In the genomic region with DNA sequence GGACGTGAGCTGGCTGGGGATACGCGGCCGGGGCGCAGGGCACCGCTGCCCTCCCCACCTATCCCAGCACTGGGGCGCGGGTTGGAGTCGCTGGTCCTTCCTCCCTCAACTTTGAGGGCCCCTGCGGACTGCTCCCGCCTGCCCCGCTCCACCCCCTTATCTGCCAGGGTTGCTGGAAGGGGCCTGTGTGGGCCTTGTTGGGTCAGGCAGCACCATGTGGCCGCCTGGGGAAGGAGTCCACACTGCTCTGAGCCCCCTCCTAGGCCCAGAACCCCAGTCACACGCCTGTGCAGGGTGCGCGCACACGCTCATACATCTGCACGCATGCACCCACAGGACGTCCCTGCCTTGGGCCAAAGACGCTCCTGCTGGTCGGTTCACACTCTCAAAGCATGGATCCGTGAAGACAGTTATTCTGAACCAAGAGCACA, we compare ENCODE assay signal across 9 cellular contexts. TPM values are rescaled to one million over a fixed set of nuclear protein-coding genes. Genes with fewer than 3 reads are reported as not detected.
DNase-seq lines count a peak whose midpoint lies in the region; ATAC-seq and TF ChIP-seq lines count a peak whose summit lies in the region.
"Had no signal": no experiment of that assay in that cellular context is flagged by ENCODE, and none has a peak within 500 bp of the region (broad histone marks: within the 10 kb centered on the region; RNA-seq: fewer than 3 reads in every experiment).

No MANE protein-coding gene starts in this region.

- no peak overlapping the region for H2BK5ac ChIP-seq in mesendoderm (ENCODE audit: low read length)

- peak overlapping the region; percentile 60 for H3K4me2 ChIP-seq in mesendoderm (ENCODE audit: low read length)

- H3K9me3 Mint-ChIP-seq in activated T-cell treated with anti-CD3 and anti-CD28 coated beads, Interleukin-2, amount 50 U/mL, for 4 hours, result no peaks in the 10 kb centered on the region

- no peaks in the 10 kb centered on the region for H3K27me3 ChIP-seq in mesendoderm (ENCODE audit: insufficient read depth, low read length, poor library complexity)
- H3K27me3 ChIP-seq in upper lobe of left lung, result peaks cover 0 to 7% (median 1%) of the 10 kb centered on the region in 4 donors

- no peak for TF ChIP-seq EP300 in upper lobe of left lung (IDR thresholded peaks at IDR 0.05)

- peak overlapping the region; percentile 41 for H3K18ac ChIP-seq in mesendoderm (ENCODE audit: low read length)

- H3K27ac ChIP-seq in mesendoderm (ENCODE audit: low read depth, low read length) (no peak overlapping the region), upper lobe of left lung (no peak overlapping the region)

- TF ChIP-seq POLR2A in upper lobe of left lung (IDR thresholded peaks at IDR 0.05), result no peak

- no peaks in the 10 kb centered on the region for H3K9me3 ChIP-seq in upper lobe of left lung

- TF ChIP-seq CTCF in upper lobe of left lung (IDR thresholded peaks at IDR 0.05), result no peak

- peak overlapping the region; percentile 53 for H3K4me3 Mint-ChIP-seq in activated T-cell treated with anti-CD3 and anti-CD28 coated beads, Interleukin-2, amount 50 U/mL, for 4 hours

- H3K4me1 Mint-ChIP-seq in activated T-cell treated with anti-CD3 and anti-CD28 coated beads, Interleukin-2, amount 50 U/mL, for 4 hours (ENCODE audit: low read depth), result peaks cover 5% of the 10 kb centered on the region

- H3K4me1 ChIP-seq in mesendoderm (ENCODE audit: control insufficient read depth, low read depth, low read length), result peaks cover 5% of the 10 kb centered on the region
- H3K4me1 ChIP-seq in upper lobe of left lung, result peaks cover 5 to 19% (median 7%) of the 10 kb centered on the region in 4 donors

- H3K4ac ChIP-seq in mesendoderm (ENCODE audit: low read depth, low read length), result no peak overlapping the region

- no peak overlapping the region for H2AK5ac ChIP-seq in mesendoderm (ENCODE audit: low read length)

- peaks cover 61% of the 10 kb centered on the region for H3K27me3 Mint-ChIP-seq in activated T-cell treated with anti-CD3 and anti-CD28 coated beads, Interleukin-2, amount 50 U/mL, for 4 hours (ENCODE audit: low read depth)

- WGBS in mesendoderm (ENCODE audit: extremely low coverage, insufficient coverage, low lambda C conversion rate), result no CpG with 5 or more reads among the region's 22 CpGs
- WGBS in upper lobe of left lung, 2 donors, result 44 to 60% methylated on average over 8 to 10 of the region's 22 CpGs

- H3K56ac ChIP-seq in mesendoderm (ENCODE audit: low read length), result peak overlapping the region; percentile 84

- peak; percentile 21 to 36 for ATAC-seq in activated T-cell treated with anti-CD3 and anti-CD28 coated beads, Interleukin-2, amount 50 U/mL, for 4 hours
- peak in 1 of 2 donors; percentile 18 for ATAC-seq in upper lobe of left lung (ENCODE audit: low FRiP score in 2 of 2)

- no peaks in the 10 kb centered on the region for H3K79me2 ChIP-seq in mesendoderm (ENCODE audit: control insufficient read depth, insufficient read depth, low read length)

- H2BK15ac ChIP-seq in mesendoderm (replicated peaks; ENCODE audit: low read depth), result no peak overlapping the region

- peak overlapping the region; percentile 72 for H3K9ac ChIP-seq in mesendoderm (ENCODE audit: low read length)

- H4K5ac ChIP-seq in mesendoderm (ENCODE audit: low read length), result no peak overlapping the region

- peak overlapping the region; percentile 50 for H3K4me3 ChIP-seq in mesendoderm (ENCODE audit: low read length)
- H3K4me3 ChIP-seq in upper lobe of left lung, result peak overlapping the region; percentile 52 to 55 (median 54)

- H3K36me3 Mint-ChIP-seq in activated T-cell treated with anti-CD3 and anti-CD28 coated beads, Interleukin-2, amount 50 U/mL, for 4 hours (ENCODE audit: insufficient read depth), result no peaks in the 10 kb centered on the region

- peaks cover 13% of the 10 kb centered on the region for H3K79me1 ChIP-seq in mesendoderm (ENCODE audit: low read length)

- no peak overlapping the region for H2BK120ac ChIP-seq in mesendoderm (ENCODE audit: low read depth, low read length)

- DNase-seq in activated T-cell treated with anti-CD3 and anti-CD28 coated beads, Interleukin-2, amount 50 U/mL, for 4 hours, result no peak
- no peak for DNase-seq in activated T-cell treated with anti-CD3 and anti-CD28 coated beads, Interleukin-2, amount 50 U/mL, for 48 hours
- DNase-seq in cerebellum (ENCODE audit: low spot score), result peak; percentile 53
- no peak for DNase-seq in mesendoderm
- no peak for DNase-seq in upper lobe of left lung
- no peak for DNase-seq in T-helper 1 cell
- DNase-seq in stimulated activated CD4-positive, alpha-beta T cell treated with anti-CD3 and anti-CD28 coated beads, Interleukin-2, amount 100 ng/mL, for 48 hours, result no peak
- DNase-seq in NCI-H226, result no peak
- DNase-seq: activated CD4-positive, alpha-beta T cell treated with anti-CD3 and anti-CD28 coated beads, Interleukin-2, amount 50 U/mL, for 4 hours had no signal

- no peak overlapping the region for H3K23ac ChIP-seq in mesendoderm (ENCODE audit: low read length)

- H4K8ac ChIP-seq in mesendoderm (ENCODE audit: low read depth, low read length), result no peak overlapping the region

- H3K36me3 ChIP-seq in mesendoderm (ENCODE audit: control insufficient read depth, insufficient read depth, low read length) (no peaks in the 10 kb centered on the region), upper lobe of left lung (no peaks in the 10 kb centered on the region)

RNA-seq across cellular contexts. Expression of a gene that starts 0.6 kb away (rescaled TPM):
- total RNA-seq in activated T-cell treated with anti-CD3 and anti-CD28 coated beads, Interleukin-2, amount 50 U/mL, for 4 hours, result under 1 TPM; 0.14 to 0.43 (median 0.32) TPM
- total RNA-seq in cerebellum, result 76.3 TPM
- polyA plus RNA-seq in mesendoderm (2013, experiment 1 of 2), result 8.2 TPM
- polyA plus RNA-seq in mesendoderm (2013, experiment 2 of 2), result 7.9 TPM
- total RNA-seq in upper lobe of left lung, result 1 to 10 TPM; 2.6 to 9.1 (median 4.4) TPM
